Comparison of ENCODE assay signal across 14 cellular contexts in the genomic region with DNA sequence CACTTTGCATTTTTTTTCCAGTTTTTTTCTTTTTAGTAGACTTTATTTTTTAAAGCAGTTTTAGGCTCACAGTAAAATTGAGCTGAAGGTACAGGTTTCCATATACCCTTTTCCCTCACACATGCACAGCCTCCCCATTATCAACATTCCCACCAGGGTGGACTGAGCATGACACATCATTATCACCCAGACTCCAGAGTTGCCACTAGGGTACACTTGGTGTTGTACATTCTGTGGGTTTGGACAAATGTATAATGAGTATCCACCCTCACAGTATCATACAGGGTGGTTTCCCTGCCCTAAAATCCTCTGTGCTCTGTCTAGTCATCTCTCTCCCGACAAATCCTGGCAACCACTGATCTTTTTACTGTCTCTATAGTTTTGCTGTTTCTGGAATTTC. TPM values are rescaled to one million over a fixed set of nuclear protein-coding genes. Genes with fewer than 3 reads are reported as not detected.
"Had no signal": no experiment of that assay in that cellular context is flagged by ENCODE, and none has a peak within 500 bp of the region (broad histone marks: within the 10 kb centered on the region; RNA-seq: fewer than 3 reads in every experiment).

No MANE protein-coding gene starts in this region.

- ATAC-seq: left ventricle myocardium superior; naive thymus-derived CD8-positive, alpha-beta T cell; stimulated activated naive B cell treated with anti-CD40 and anti-IgM and Interleukin-4, amounts not matched to agents 10 μg/mL and 1 μg/mL and 100 μg/mL, for 72 hours had no signal

- H3K9me3 Mint-ChIP-seq: activated B cell treated with CpG ODN at 0.5 μM for 24 hours; activated T-helper 2 cell treated with anti-CD3 and anti-CD28 coated beads, Interferon-gamma antibody, Interleukin-2, Interleukin-4, amounts not matched to agents 10 μg/mL and 5 μg/mL and 100 μg/mL, durations not matched to agents 14 hours and 24 hours and 36 hours; naive thymus-derived CD8-positive, alpha-beta T cell; stimulated activated naive B cell treated with anti-CD40 and anti-IgM and Interleukin-4, amounts not matched to agents 10 μg/mL and 1 μg/mL and 100 μg/mL, for 72 hours had no signal

- H3K27ac Mint-ChIP-seq: activated B cell treated with CpG ODN at 0.5 μM for 24 hours; activated CD4-positive, alpha-beta T cell treated with anti-CD3 and anti-CD28 coated beads, Interleukin-2, amount 10 ng/mL, durations not matched to agents 24 days and 14 days; activated T-helper 2 cell treated with anti-CD3 and anti-CD28 coated beads, Interferon-gamma antibody, Interleukin-2, Interleukin-4, amounts not matched to agents 10 μg/mL and 5 μg/mL and 100 μg/mL, durations not matched to agents 14 hours and 24 hours and 36 hours; naive thymus-derived CD8-positive, alpha-beta T cell; stimulated activated naive B cell treated with anti-CD40 and anti-IgM and Interleukin-4, amounts not matched to agents 10 μg/mL and 1 μg/mL and 100 μg/mL, for 72 hours had no signal

- H3K9me3 ChIP-seq: thyroid gland had no signal

- H3K4me1 ChIP-seq: thyroid gland had no signal

- H3K4me3 Mint-ChIP-seq: activated B cell treated with CpG ODN at 0.5 μM for 24 hours; activated CD4-positive, alpha-beta T cell treated with anti-CD3 and anti-CD28 coated beads, Interleukin-2, amount 10 ng/mL, durations not matched to agents 24 days and 14 days; naive thymus-derived CD8-positive, alpha-beta T cell; stimulated activated naive B cell treated with anti-CD40 and anti-IgM and Interleukin-4, amounts not matched to agents 10 μg/mL and 1 μg/mL and 100 μg/mL, for 72 hours had no signal

- H3K36me3 ChIP-seq: thyroid gland had no signal

- H3K27ac ChIP-seq: thyroid gland had no signal

- H3K36me3 Mint-ChIP-seq: naive thymus-derived CD8-positive, alpha-beta T cell; stimulated activated naive B cell treated with anti-CD40 and anti-IgM and Interleukin-4, amounts not matched to agents 10 μg/mL and 1 μg/mL and 100 μg/mL, for 72 hours had no signal

- FAIRE-seq: colon had no signal

- H3K27me3 Mint-ChIP-seq: activated B cell treated with CpG ODN at 0.5 μM for 24 hours; stimulated activated naive B cell treated with anti-CD40 and anti-IgM and Interleukin-4, amounts not matched to agents 10 μg/mL and 1 μg/mL and 100 μg/mL, for 72 hours had no signal

- H3K4me3 ChIP-seq: thyroid gland had no signal

- DNase-seq: activated B cell treated with CpG ODN at 0.5 μM for 24 hours; activated CD4-positive, alpha-beta T cell treated with anti-CD3 and anti-CD28 coated beads, Interleukin-2, amount 10 ng/mL, durations not matched to agents 24 days and 14 days; activated naive CD4-positive, alpha-beta T cell treated with anti-CD3 and anti-CD28 coated beads, Interleukin-2, amount 50 U/mL, for 16 hours; caudate nucleus; left ventricle myocardium superior; mesenchymal stem cell; naive thymus-derived CD8-positive, alpha-beta T cell; stimulated activated CD4-positive, alpha-beta T cell treated with anti-CD3 and anti-CD28 coated beads, Interleukin-2, amount 100 ng/mL, for 48 hours; stimulated activated naive B cell treated with anti-CD40 and anti-IgM and Interleukin-4, amounts not matched to agents 10 μg/mL and 1 μg/mL and 100 μg/mL, for 72 hours; thyroid gland had no signal

- H3K27me3 ChIP-seq: thyroid gland had no signal

RNA-seq across cellular contexts. Expression of a gene that starts 3.0 kb away (rescaled TPM):
- total RNA-seq: fibroblast of villous mesenchyme, kidney epithelial cell had no signal
